Comparison of ENCODE assay signal across 8 cellular contexts in genomic region chr5:158770506-158770905, GRCh38.
DNase-seq lines count a peak whose midpoint lies in the region; ATAC-seq, FAIRE-seq and TF ChIP-seq lines count a peak whose summit lies in the region.

No MANE protein-coding gene starts in this region.

- H2BK15ac ChIP-seq in H1 (ENCODE audit: low read length), result no peak overlapping the region

- no peak overlapping the region for H3K4me3 ChIP-seq in H1 (ENCODE audit: extremely low read depth in 1 of 4, insufficient read depth in 2 of 4, low read depth in 3 of 4, low read length in 4 of 4)

- no peak overlapping the region for H3K27ac ChIP-seq in H1 (ENCODE audit: low read depth, low read length)

- no peaks in the 10 kb centered on the region for H3K9me3 ChIP-seq in H1 (ENCODE audit: insufficient read depth in 2 of 2, low read depth in 1 of 2, low read length in 1 of 2)

- no peak overlapping the region for H2BK20ac ChIP-seq in H1 (ENCODE audit: low read length)

- H2BK5ac ChIP-seq in H1 (ENCODE audit: low read depth, low read length), result no peak overlapping the region

- H3K4me3 Mint-ChIP-seq in progenitor cell of endocrine pancreas (ENCODE audit: low read depth), result no peak overlapping the region

- no peak overlapping the region for H3K9ac ChIP-seq in H1 (replicated peaks in 1 of 4; ENCODE audit: extremely low read depth in 1 of 4, low read depth in 3 of 4, low read length in 3 of 4)

- H3K4me1 ChIP-seq in H1 (replicated peaks in 1 of 4; ENCODE audit: control insufficient read depth in 3 of 4, insufficient read depth in 4 of 4, low read length in 3 of 4), result no peaks in the 10 kb centered on the region; a peak in 1 of 7 replicates

- H4K5ac ChIP-seq in H1 (ENCODE audit: insufficient read length, low read depth, low read length), result no peak overlapping the region

- peaks cover 24% of the 10 kb centered on the region for H3K27me3 Mint-ChIP-seq in progenitor cell of endocrine pancreas

- H3K27ac Mint-ChIP-seq in progenitor cell of endocrine pancreas, result no peak overlapping the region

- no peaks in the 10 kb centered on the region; the same call in 1 of the 2 replicates for H3K23me2 ChIP-seq in H1 (ENCODE audit: low read depth, low read length)

- WGBS in H1 (ENCODE audit: extremely low coverage in 1 of 2, insufficient coverage in 1 of 2, insufficient read length in 1 of 2, insufficient replicate concordance in 2 of 2, low coverage in 1 of 2, low lambda C conversion rate in 2 of 2, missing lambda C conversion rate in 1 of 2), 2 experiments, result 58% methylated on average over 5 of the region's 5 CpGs; no CpG with 5 or more reads in 1 of the 2 experiments

- peak; percentile 47 for TF ChIP-seq CTCF in GM12873 (IDR thresholded peaks at IDR 0.05; ENCODE audit: insufficient read depth, low read depth, low read length, missing control alignments)
- TF ChIP-seq CTCF in H1 (IDR thresholded peaks at IDR 0.05; ENCODE audit: control extremely low read depth in 1 of 3, insufficient read depth in 1 of 3, low read depth in 1 of 3, low read length in 3 of 3), result peak; percentile 68 to 82 (median 72)
- peak; percentile 34 for TF ChIP-seq CTCF in progenitor cell of endocrine pancreas (IDR thresholded peaks at IDR 0.05; ENCODE audit: unreplicated experiment)

- no peak overlapping the region for H3K4ac ChIP-seq in H1 (replicated peaks; ENCODE audit: insufficient read length, low read depth, low read length)

- peak; percentile 76 to 77 for TF ChIP-seq RAD21 in H1 (IDR thresholded peaks at IDR 0.05 in 1 of 2, conservative IDR thresholded peaks at IDR 0.05 in 1 of 2; ENCODE audit: low read depth in 2 of 2, low read length in 2 of 2)

- no peak overlapping the region for H3K23ac ChIP-seq in H1 (ENCODE audit: insufficient read length)

- no peaks in the 10 kb centered on the region for H3K36me3 ChIP-seq in H1 (ENCODE audit: control insufficient read depth in 2 of 4, insufficient read depth in 4 of 4, low read length in 3 of 4)

- peaks cover 22% of the 10 kb centered on the region for H3K4me1 Mint-ChIP-seq in progenitor cell of endocrine pancreas (ENCODE audit: low read depth)

- no peak overlapping the region for H2BK12ac ChIP-seq in H1 (ENCODE audit: low read depth, low read length)

- H4K8ac ChIP-seq in H1 (ENCODE audit: extremely low read depth, insufficient read depth, low read length), result no peak overlapping the region

- no peaks in the 10 kb centered on the region for H3K79me1 ChIP-seq in H1 (ENCODE audit: low read depth, low read length)

- no peak for ATAC-seq in GM19452 (IDR thresholded peaks at IDR 0.05; ENCODE audit: unreplicated experiment)

- H3K79me2 ChIP-seq in H1 (ENCODE audit: control insufficient read depth in 1 of 2, insufficient read depth in 2 of 2, low read length in 2 of 2), result no peaks in the 10 kb centered on the region

- no peak overlapping the region for H2BK120ac ChIP-seq in H1 (replicated peaks; ENCODE audit: low read depth, low read length)

- H3K36me3 Mint-ChIP-seq in progenitor cell of endocrine pancreas (ENCODE audit: insufficient read depth), result no peaks in the 10 kb centered on the region

- FAIRE-seq in H1 (lab: Jason Lieb, UNC), result peak; percentile 72

- TF ChIP-seq EP300 in H1 (IDR thresholded peaks at IDR 0.05; ENCODE audit: borderline replicate concordance in 1 of 2, low read depth in 2 of 2, low read length in 2 of 2), result no peak

- H3K4me2 ChIP-seq in H1 (ENCODE audit: insufficient read depth in 1 of 2, low read depth in 2 of 2, low read length in 2 of 2), result no peak overlapping the region

- H4K20me1 ChIP-seq in H1 (replicated peaks in 1 of 2; ENCODE audit: control insufficient read depth in 1 of 2, insufficient read depth in 2 of 2, low read length in 2 of 2), result no peaks in the 10 kb centered on the region

- CTCF ChIA-PET in H1 (lab: Charles Lee; ENCODE audit: partially characterized antibody), result interaction anchor here (0.7 to 5.2 kb wide), 28 partner anchors 9 to 695 kb away, joined by 3 to 27 read pairs (median 3); no protein-coding TSS in a partner anchor

- no peak overlapping the region for H2AFZ ChIP-seq in H1 (ENCODE audit: low read length)

- H2AK5ac ChIP-seq in H1 (ENCODE audit: low read depth, low read length), result no peak overlapping the region

- H3K56ac ChIP-seq in H1 (replicated peaks; ENCODE audit: insufficient read length, low read depth, low read length), result no peak overlapping the region

- DNase-seq in MV-4-11 (lab: John Stamatoyannopoulos, UW), result peak; percentile 16
- DNase-seq in H1 (ENCODE audit: low read depth in 1 of 2, low spot score in 2 of 2), result peak; percentile 7 to 48
- no peak for DNase-seq in progenitor cell of endocrine pancreas (ENCODE audit: low spot score, unreplicated experiment)
- DNase-seq in activated T-cell treated with anti-CD3 and anti-CD28 coated beads, Interleukin-2, amount 50 U/mL, for 1 hour, result no peak
- DNase-seq in activated CD4-positive, alpha-beta T cell treated with anti-CD3 and anti-CD28 coated beads, Interleukin-2, amount 50 U/mL, for 48 hours, result no peak
- DNase-seq in nucleus accumbens (lab: John Stamatoyannopoulos, UW), result no peak

- H3K27me3 ChIP-seq in H1 (replicated peaks in 1 of 4; ENCODE audit: control insufficient read depth in 3 of 4, extremely low read depth in 1 of 4, insufficient read depth in 3 of 4, low read length in 3 of 4), result no peaks in the 10 kb centered on the region

- POLR2A ChIA-PET in H1 (lab: Charles Lee; ENCODE audit: partially characterized antibody), result no interaction called here

- no peaks in the 10 kb centered on the region for H3K9me3 Mint-ChIP-seq in progenitor cell of endocrine pancreas (ENCODE audit: low read depth)

- no peak overlapping the region for H4K91ac ChIP-seq in H1 (replicated peaks; ENCODE audit: insufficient read length, low read length)

- no peak overlapping the region for H3K14ac ChIP-seq in H1 (ENCODE audit: insufficient read length)

- TF ChIP-seq POLR2A in H1 (IDR thresholded peaks at IDR 0.05; ENCODE audit: control extremely low read depth in 1 of 2, low read depth in 2 of 2, low read length in 2 of 2), result no peak

- no peak overlapping the region for H3K18ac ChIP-seq in H1 (ENCODE audit: extremely low read depth, low read length)

TF ChIP-seq in H1, 55 proteins besides CTCF, POLR2A, EP300 and RAD21:
- TF ChIP-seq HDAC2 (IDR thresholded peaks at IDR 0.05; ENCODE audit: borderline replicate concordance in 1 of 2, low read depth in 2 of 2, low read length in 2 of 2) (no peak), E2F6 (IDR thresholded peaks at IDR 0.05) (no peak), USF2 (IDR thresholded peaks at IDR 0.05; ENCODE audit: low read length) (no peak), HDAC6 (IDR thresholded peaks at IDR 0.05; ENCODE audit: low read depth, low read length) (no peak), BCL11A (IDR thresholded peaks at IDR 0.05; ENCODE audit: low read depth in 2 of 2, low read length in 2 of 2) (no peak), TEAD4 (IDR thresholded peaks at IDR 0.05; ENCODE audit: low read depth, low read length) (no peak), TBP (IDR thresholded peaks at IDR 0.05; ENCODE audit: low read depth, low read length) (no peak), KDM1A (IDR thresholded peaks at IDR 0.05; ENCODE audit: borderline replicate concordance, low read length) (no peak), PHF8 (conservative IDR thresholded peaks at IDR 0.05; ENCODE audit: low read depth, low read length) (no peak), SIRT6 (IDR thresholded peaks at IDR 0.05; ENCODE audit: low read length) (no peak), SP4 (IDR thresholded peaks at IDR 0.05; ENCODE audit: low read length) (no peak), RBBP5 (IDR thresholded peaks at IDR 0.05; ENCODE audit: borderline replicate concordance, low read depth, low read length) (no peak)
TF ChIP-seq in H1: peak in this region for 0.

Comparison
In these comparisons a context has a peak if more than half of its experiments do, and no peak if none do; other contexts are left out.
1. DNase-seq: peak in MV-4-11 (single experiment) and H1 (2 of 2); none in progenitor cell of endocrine pancreas (single experiment), activated T-cell treated with anti-CD3 and anti-CD28 coated beads, Interleukin-2, amount 50 U/mL, for 1 hour (single experiment), activated CD4-positive, alpha-beta T cell treated with anti-CD3 and anti-CD28 coated beads, Interleukin-2, amount 50 U/mL, for 48 hours (0 of 2) and nucleus accumbens (0 of 56).
2. Peak in every context shown above with its lines, with median percentiles within 50 percentile points of each other: CTCF ChIP-seq.